8 cellular contexts compared by ENCODE assay signal in genomic region chr14:26730929-26731618, GRCh38.
DNase-seq lines count a peak whose midpoint lies in the region; ATAC-seq, FAIRE-seq and TF ChIP-seq lines count a peak whose summit lies in the region.

No MANE protein-coding gene starts in this region.

- H3K4me3 ChIP-seq in heart right ventricle (no peak overlapping the region), PC-3 (ENCODE audit: low read length) (no peak overlapping the region), foreskin fibroblast (ENCODE audit: low read depth in 1 of 2, low read length in 2 of 2) (no peak overlapping the region)

- peak in 5 of 9 donors; percentile 15 to 45 (median 25) for TF ChIP-seq CTCF in heart right ventricle (IDR thresholded peaks at IDR 0.05)
- TF ChIP-seq CTCF in PC-3 (conservative IDR thresholded peaks at IDR 0.05; ENCODE audit: low read depth, low read length): peak; percentile 82
- peak; percentile 15 for TF ChIP-seq CTCF in foreskin fibroblast (IDR thresholded peaks at IDR 0.05; ENCODE audit: low read depth, low read length)

- intact Hi-C loops in heart right ventricle (cut with DNase I): no loop called here
- intact Hi-C loops in left ventricle myocardium superior (cut with micrococcal nuclease): no loop called here
- intact Hi-C loops in PC-3 (cut with micrococcal nuclease): loop anchor here (2.0 to 5.0 kb wide), 3 partner anchors 132 to 339 kb away; partner anchors contain the start of gene NOVA1

- FAIRE-seq in urothelium cell line (lab: Jason Lieb, UNC): no peak

- no peaks in the 10 kb centered on the region for H3F3A ChIP-seq in PC-3 (ENCODE audit: low read length, unreplicated experiment)

- no peaks in the 10 kb centered on the region for H3K36me3 ChIP-seq in heart right ventricle
- H3K36me3 ChIP-seq in PC-3 (ENCODE audit: low read depth, low read length): peaks cover 3% of the 10 kb centered on the region; the same call in 1 of the 2 replicates

- no peaks in the 10 kb centered on the region for H3K9me2 ChIP-seq in PC-3 (replicated peaks; ENCODE audit: low read length)

- H3K27ac ChIP-seq in heart right ventricle (no peak overlapping the region), PC-3 (ENCODE audit: low read length) (no peak overlapping the region)

- H4K20me1 ChIP-seq in PC-3 (ENCODE audit: low read length): no peaks in the 10 kb centered on the region

- no peak overlapping the region for H3K4me2 ChIP-seq in PC-3 (ENCODE audit: low read length)

- BruUV-seq in PC-3 (replicated peaks; lab: Mats Ljungman, UMichigan): no TSS peak

- DNase-seq in heart right ventricle (no peak), left ventricle myocardium superior (no peak), PC-3 (peak; percentile 41), foreskin fibroblast (peak in 1 of 2 donors; percentile 46), urothelium cell line (ENCODE audit: low spot score) (peak; percentile 33), activated gamma-delta T cell treated with Interleukin-2 at 50 U/mL for 16 hours (no peak)
- DNase-seq in effector CD4-positive, alpha-beta T cell: no peak

- H3K9ac ChIP-seq in PC-3 (ENCODE audit: low read length): no peak overlapping the region

- WGBS in heart right ventricle, 2 donors: 79% methylated on average over 4 of the region's 4 CpGs

- no peak overlapping the region for H2AFZ ChIP-seq in PC-3 (ENCODE audit: low read length)

- H3K79me2 ChIP-seq in PC-3 (ENCODE audit: low read length): no peaks in the 10 kb centered on the region

- H3K9me3 ChIP-seq in heart right ventricle (peaks cover 0 to 10% (median 0%) of the 10 kb centered on the region in 11 donors), PC-3 (ENCODE audit: low read length) (no peaks in the 10 kb centered on the region)

- CTCF ChIA-PET in PC-3 (lab: Charles Lee): no interaction called here

- POLR2A ChIA-PET in PC-3 (lab: Charles Lee; ENCODE audit: unreplicated experiment): no interaction called here

- H3K27me3 ChIP-seq in heart right ventricle (no peaks in the 10 kb centered on the region), PC-3 (ENCODE audit: low read length) (no peaks in the 10 kb centered on the region)

- ATAC-seq in heart right ventricle: no peak
- ATAC-seq in left ventricle myocardium superior: no peak
- ATAC-seq in PC-3: peak; percentile 70
- no peak for ATAC-seq in GM18867 (IDR thresholded peaks at IDR 0.05; ENCODE audit: unreplicated experiment)

- H3K4me1 ChIP-seq in heart right ventricle: no peaks in the 10 kb centered on the region
- H3K4me1 ChIP-seq in PC-3 (ENCODE audit: insufficient read depth, low read length): no peaks in the 10 kb centered on the region

Comparison
In these comparisons a context has a peak if more than half of its experiments do, and no peak if none do; other contexts are left out.
1. DNase-seq: peak in PC-3 (single experiment) and urothelium cell line (single experiment); none in heart right ventricle (0 of 2), left ventricle myocardium superior (single experiment), effector CD4-positive, alpha-beta T cell (single experiment) and activated gamma-delta T cell treated with Interleukin-2 at 50 U/mL for 16 hours (single experiment).
2. CTCF ChIP-seq: peak in every context shown above with its lines; median percentile 82 in PC-3; 25 in heart right ventricle; 15 in foreskin fibroblast.